In genomic region chr1:85144351-85144750, GRCh38 we compare ENCODE assay signal across 2 cellular contexts.
TF ChIP-seq lines count a peak whose summit lies in the region.

No MANE protein-coding gene starts in this region.

TF ChIP-seq in IMR-90, 13 proteins besides CTCF, POLR2A, EP300 and RAD21:
- TF ChIP-seq NFE2L2 (IDR thresholded peaks at IDR 0.05; ENCODE audit: low read depth, low read length) (no peak), CEBPB (IDR thresholded peaks at IDR 0.05; ENCODE audit: low read depth, low read length) (no peak), SMC3 (IDR thresholded peaks at IDR 0.05; ENCODE audit: low read depth, low read length) (no peak), MAZ (IDR thresholded peaks at IDR 0.05; ENCODE audit: borderline replicate concordance, low read depth, low read length) (no peak), MXI1 (IDR thresholded peaks at IDR 0.05; ENCODE audit: borderline replicate concordance, low read depth, low read length) (no peak), RFX5 (IDR thresholded peaks at IDR 0.05; ENCODE audit: low read depth, low read length) (no peak), MAFK (IDR thresholded peaks at IDR 0.05; ENCODE audit: low read depth, low read length) (no peak), FOS (IDR thresholded peaks at IDR 0.05; ENCODE audit: low read depth, low read length) (no peak), CHD1 (IDR thresholded peaks at IDR 0.05; ENCODE audit: low read depth, low read length) (no peak), RCOR1 (IDR thresholded peaks at IDR 0.05; ENCODE audit: insufficient replicate concordance, low read length) (no peak), BHLHE40 (IDR thresholded peaks at IDR 0.05; ENCODE audit: low read depth, low read length) (no peak)
- TF ChIP-seq, protein P1, sequence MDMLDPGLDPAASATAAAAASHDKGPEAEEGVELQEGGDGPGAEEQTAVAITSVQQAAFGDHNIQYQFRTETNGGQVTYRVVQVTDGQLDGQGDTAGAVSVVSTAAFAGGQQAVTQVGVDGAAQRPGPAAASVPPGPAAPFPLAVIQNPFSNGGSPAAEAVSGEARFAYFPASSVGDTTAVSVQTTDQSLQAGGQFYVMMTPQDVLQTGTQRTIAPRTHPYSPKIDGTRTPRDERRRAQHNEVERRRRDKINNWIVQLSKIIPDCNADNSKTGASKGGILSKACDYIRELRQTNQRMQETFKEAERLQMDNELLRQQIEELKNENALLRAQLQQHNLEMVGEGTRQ (IDR thresholded peaks at IDR 0.05; ENCODE audit: low read depth, low read length), result no peak

TF ChIP-seq in H1, 55 proteins besides CTCF, POLR2A, EP300 and RAD21:
- TF ChIP-seq FOSL1 (IDR thresholded peaks at IDR 0.05; ENCODE audit: insufficient read depth, low read depth, low read length) (no peak), SUZ12 (IDR thresholded peaks at IDR 0.05; ENCODE audit: low read length) (no peak), SAP30 (IDR thresholded peaks at IDR 0.05; ENCODE audit: insufficient read depth, insufficient replicate concordance, low read length) (no peak), CBX5 (IDR thresholded peaks at IDR 0.05; ENCODE audit: low read depth, low read length) (no peak), JUN (IDR thresholded peaks at IDR 0.05; ENCODE audit: low read depth, low read length) (no peak), SRF (IDR thresholded peaks at IDR 0.05; ENCODE audit: low read depth, low read length) (no peak), CREB1 (IDR thresholded peaks at IDR 0.05) (no peak)
